ENCODE assay signal across 14 cellular contexts in the genomic region with DNA sequence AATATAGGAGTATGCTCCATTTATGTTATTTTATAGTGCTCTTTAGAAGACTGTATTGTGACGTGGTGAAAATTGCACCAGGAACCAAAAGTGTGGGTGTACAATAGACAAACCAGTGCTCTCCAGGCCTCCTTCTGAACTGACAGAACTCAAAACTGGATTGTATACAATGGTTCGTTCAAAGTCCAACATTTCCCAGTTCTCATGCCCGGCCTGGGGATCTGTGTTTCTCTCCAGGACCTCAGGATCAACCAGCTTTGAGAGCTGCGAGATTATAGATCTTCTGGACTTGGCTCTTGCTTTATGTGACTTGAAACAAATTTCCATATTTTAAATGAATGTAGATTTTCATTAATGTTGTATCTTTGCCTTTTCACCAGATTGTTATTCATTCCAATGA.
"Had no signal": no experiment of that assay in that cellular context is flagged by ENCODE, and none has a peak within 500 bp of the region (broad histone marks: within the 10 kb centered on the region; RNA-seq: fewer than 3 reads in every experiment).

No MANE protein-coding gene starts in this region.

- H3K36me3 ChIP-seq: neutrophil, spleen, thoracic aorta, tibial nerve, upper lobe of left lung had no signal

- FAIRE-seq: frontal cortex, keratinocyte, pancreas, urothelium cell line had no signal

- H3K27me3 ChIP-seq: neutrophil, pancreas, spleen, tibial nerve, upper lobe of left lung had no signal

- H3K4me1 ChIP-seq: pancreas, spleen, tibial nerve, upper lobe of left lung had no signal

- H3K4me3 ChIP-seq: coronary artery, lung, pancreas, spleen, thoracic aorta, tibial nerve, upper lobe of left lung had no signal

- H3K27ac ChIP-seq: coronary artery, neutrophil, pancreas, spleen, thoracic aorta, tibial nerve, upper lobe of left lung had no signal

- H3K9me3 ChIP-seq: neutrophil, pancreas, spleen, thoracic aorta, tibial nerve, upper lobe of left lung had no signal

- DNase-seq: dermis blood vessel endothelial cell; naive B cell; pancreas; spleen; stimulated activated CD4-positive, alpha-beta T cell treated with anti-CD3 and anti-CD28 coated beads, Interleukin-4, amount 100 ng/mL, for 4 hours; upper lobe of left lung had no signal
